Comparison of ENCODE assay signal across 30 cellular contexts in genomic region chr10:49560526-49560925, GRCh38. TPM values are rescaled to one million over a fixed set of nuclear protein-coding genes. Genes with fewer than 3 reads are reported as not detected.
"Had no signal": no experiment of that assay in that cellular context is flagged by ENCODE, and none has a peak within 500 bp of the region (broad histone marks: within the 10 kb centered on the region; RNA-seq: fewer than 3 reads in every experiment).

No MANE protein-coding gene starts in this region.

- DNase-seq: activated CD4-positive, alpha-beta T cell treated with anti-CD3 and anti-CD28 coated beads for 4 hours; activated CD4-positive, alpha-beta T cell treated with anti-CD3 and anti-CD28 coated beads, Interleukin-2, amount 50 U/mL, for 4 hours; activated CD8-positive, alpha-beta memory T cell treated with anti-CD3 and anti-CD28 coated beads, Interleukin-2, amount 10 ng/mL, durations not matched to agents 7 days and 5 days; activated effector memory CD4-positive, alpha-beta T cell treated with Interleukin-2 at 50 U/mL for 16 hours; activated naive CD4-positive, alpha-beta T cell; activated naive CD8-positive, alpha-beta T cell treated with anti-CD3 and anti-CD28 coated beads, Interleukin-2, amount 50 U/mL, for 24 hours; activated T-cell treated with anti-CD3 and anti-CD28 coated beads, Interleukin-2, amount 50 U/mL, for 24 hours; amniotic stem cell; NCI-H1092; NCI-H1417 treated with DMSO at 0.1 percent for 48 hours; NCI-H1694; NCI-H2029; NCI-H2107; NCI-H2171 treated with DMSO at 0.1 percent for 48 hours; NCI-H345; NCI-H510A; NCI-H526 treated with DMSO at 0.1 percent for 48 hours; NCI-H82; RPMI8226; SK-N-SH; T-helper 1 cell; WERI-Rb-1 had no signal

- H3K27me3 ChIP-seq: ascending aorta had no signal

- H3K4me2 ChIP-seq: SK-N-SH had no signal

- H3K9ac ChIP-seq: SK-N-SH had no signal

- H3K9me3 ChIP-seq: ascending aorta, SK-N-SH had no signal

- ATAC-seq: activated CD8-positive, alpha-beta memory T cell treated with anti-CD3 and anti-CD28 coated beads, Interleukin-2, amount 10 ng/mL, durations not matched to agents 7 days and 5 days; activated naive CD4-positive, alpha-beta T cell treated with anti-CD3 and anti-CD28 coated beads, Interleukin-2, amount 50 U/mL, for 72 hours; activated naive CD8-positive, alpha-beta T cell treated with anti-CD3 and anti-CD28 coated beads, Interleukin-2, amount 50 U/mL, for 24 hours; Panc1; Right ventricle myocardium inferior had no signal

- H3K36me3 ChIP-seq: ascending aorta, WERI-Rb-1 had no signal

- H3K4me3 ChIP-seq: ascending aorta had no signal

- H3K27ac ChIP-seq: ascending aorta, WERI-Rb-1 had no signal

RNA-seq across cellular contexts. Expression of gene SLC18A3, which starts 49.6 kb away (rescaled TPM):
- total RNA-seq: activated CD8-positive, alpha-beta memory T cell treated with anti-CD3 and anti-CD28 coated beads, Interleukin-2, amount 10 ng/mL, durations not matched to agents 7 days and 5 days; activated naive CD4-positive, alpha-beta T cell treated with anti-CD3 and anti-CD28 coated beads, Interleukin-2, amount 50 U/mL, for 72 hours; activated T-helper 1 cell treated with anti-CD3 and anti-CD28 coated beads, Interleukin-12 subunit alpha, Interleukin-12 subunit beta, Interleukin-2, Interleukin-4 antibody, amounts not matched to agents 30 ng/mL and 10 ng/mL and 1 ng/mL, durations not matched to agents 14 hours and 24 hours and 36 hours; ascending aorta; MCF 10A; OCI-LY7; Right ventricle myocardium inferior; T-helper 2 cell treated with Interferon-gamma antibody and Interleukin-4, amounts not matched to agents 100 ng/mL and 5 ng/mL, for 36 hours had no signal

RNA-seq across cellular contexts. Expression of gene CHAT, which starts 53.3 kb away (rescaled TPM):
- total RNA-seq: activated CD8-positive, alpha-beta memory T cell treated with anti-CD3 and anti-CD28 coated beads, Interleukin-2, amount 10 ng/mL, durations not matched to agents 7 days and 5 days; activated naive CD4-positive, alpha-beta T cell treated with anti-CD3 and anti-CD28 coated beads, Interleukin-2, amount 50 U/mL, for 72 hours; ascending aorta; MCF 10A; OCI-LY7; Right ventricle myocardium inferior had no signal
- polyA plus RNA-seq: SK-N-SH had no signal
